In the genomic region with DNA sequence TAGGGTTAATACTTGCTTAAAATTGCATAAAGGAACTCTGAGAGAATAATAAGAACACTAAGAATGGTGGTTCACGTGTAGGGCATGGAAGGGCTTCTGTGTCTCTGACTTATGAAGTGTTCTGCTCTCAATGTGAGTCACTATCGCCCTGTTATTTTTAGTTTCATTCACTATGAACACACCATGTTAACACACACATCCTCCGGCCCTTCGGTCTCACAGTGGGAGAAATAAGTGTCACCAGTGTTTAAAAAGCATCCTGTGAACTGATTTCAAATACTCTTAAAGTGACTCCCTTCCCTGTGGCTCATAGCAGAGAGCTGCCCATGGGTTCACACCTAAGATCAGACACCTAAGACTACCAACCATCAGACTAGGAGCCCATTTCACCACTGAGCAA, we compare ENCODE assay signal across 19 cellular contexts. TPM values are rescaled to one million over a fixed set of nuclear protein-coding genes. Genes with fewer than 3 reads are reported as not detected.
DNase-seq lines count a peak whose midpoint lies in the region; ATAC-seq and TF ChIP-seq lines count a peak whose summit lies in the region.
"Had no signal": no experiment of that assay in that cellular context is flagged by ENCODE, and none has a peak within 500 bp of the region (broad histone marks: within the 10 kb centered on the region; RNA-seq: fewer than 3 reads in every experiment).

No MANE protein-coding gene starts in this region.

- H3K36me3 Mint-ChIP-seq in glutamatergic neuron (ENCODE audit: unreplicated experiment) (no peaks in the 10 kb centered on the region), osteocyte (ENCODE audit: unreplicated experiment) (no peaks in the 10 kb centered on the region)
- H3K36me3 Mint-ChIP-seq: activated CD4-positive, alpha-beta memory T cell treated with anti-CD3 and anti-CD28 coated beads for 36 hours had no signal

- H3K27ac Mint-ChIP-seq in glutamatergic neuron (ENCODE audit: unreplicated experiment): peak overlapping the region; percentile 39
- H3K27ac Mint-ChIP-seq in osteocyte (ENCODE audit: unreplicated experiment): no peak overlapping the region
- H3K27ac Mint-ChIP-seq: activated CD4-positive, alpha-beta memory T cell treated with anti-CD3 and anti-CD28 coated beads for 36 hours; brain had no signal

- H3K9me3 Mint-ChIP-seq in glutamatergic neuron (ENCODE audit: unreplicated experiment) (no peaks in the 10 kb centered on the region), osteocyte (ENCODE audit: unreplicated experiment) (no peaks in the 10 kb centered on the region)
- H3K9me3 Mint-ChIP-seq: activated CD4-positive, alpha-beta memory T cell treated with anti-CD3 and anti-CD28 coated beads for 36 hours; brain had no signal

- DNase-seq in GM13976 (ENCODE audit: low spot score) (peak; percentile 34), GM19238 (ENCODE audit: insufficient read length, low spot score) (peak; percentile 7), glutamatergic neuron (no peak), NAMALWA (ENCODE audit: low spot score) (no peak), NCI-H510A (lab: John Stamatoyannopoulos, UW) (no peak), osteocyte (ENCODE audit: extremely low spot score, unreplicated experiment) (no peak)
- DNase-seq: activated CD4-positive, alpha-beta memory T cell treated with anti-CD3 and anti-CD28 coated beads for 36 hours; activated effector memory CD4-positive, alpha-beta T cell treated with anti-CD3 and anti-CD28 coated beads, Interleukin-2, amount 50 U/mL, for 16 hours; dorsolateral prefrontal cortex; hypothalamus; NCI-H187; NCI-H524; OCI-M1 had no signal

- in situ Hi-C loops in GM13976 (cut with MboI; ENCODE audit: low sequenced_read_pairs, unreplicated experiment): loop anchor here (25.0 kb wide), 2 partner anchors 259 to 509 kb away; no protein-coding TSS in a partner anchor

- no peaks in the 10 kb centered on the region for H3K4me1 Mint-ChIP-seq in glutamatergic neuron (ENCODE audit: low read depth, unreplicated experiment)
- no peaks in the 10 kb centered on the region for H3K4me1 Mint-ChIP-seq in osteocyte (ENCODE audit: unreplicated experiment)
- H3K4me1 Mint-ChIP-seq: brain had no signal

- H3K27me3 Mint-ChIP-seq in glutamatergic neuron (ENCODE audit: unreplicated experiment) (peaks cover 2% of the 10 kb centered on the region), osteocyte (ENCODE audit: unreplicated experiment) (peaks cover 18% of the 10 kb centered on the region)
- H3K27me3 Mint-ChIP-seq: brain had no signal

- peak; percentile 69 for ATAC-seq in HG03432 (IDR thresholded peaks at IDR 0.05; ENCODE audit: unreplicated experiment)
- ATAC-seq in HG02588 (IDR thresholded peaks at IDR 0.05; ENCODE audit: unreplicated experiment): no peak

- no peak overlapping the region for H3K4me3 Mint-ChIP-seq in glutamatergic neuron (ENCODE audit: unreplicated experiment)
- H3K4me3 Mint-ChIP-seq in osteocyte (ENCODE audit: unreplicated experiment): no peak overlapping the region
- H3K4me3 Mint-ChIP-seq: activated CD4-positive, alpha-beta memory T cell treated with anti-CD3 and anti-CD28 coated beads for 36 hours; brain had no signal

- TF ChIP-seq CTCF in GM13976 (IDR thresholded peaks at IDR 0.05; ENCODE audit: borderline replicate concordance, control extremely low read depth, extremely low read depth, insufficient read depth, missing control alignments): no peak
- no peak for TF ChIP-seq CTCF in glutamatergic neuron (IDR thresholded peaks at IDR 0.05; ENCODE audit: partially characterized antibody, unreplicated experiment)
- no peak for TF ChIP-seq CTCF in osteocyte (IDR thresholded peaks at IDR 0.05)

RNA-seq across cellular contexts. Expression of a gene that starts 33.8 kb away (rescaled TPM):
- total RNA-seq in glutamatergic neuron (ENCODE audit: unreplicated experiment): not detected
- total RNA-seq in osteocyte: not detected in 2 replicates

RNA-seq across cellular contexts. Expression of a gene that starts 58.2 kb away (rescaled TPM):
- total RNA-seq in glutamatergic neuron (ENCODE audit: unreplicated experiment) (not detected), osteocyte (not detected in 2 replicates)
- total RNA-seq: activated CD4-positive, alpha-beta memory T cell treated with anti-CD3 and anti-CD28 coated beads for 36 hours; dorsolateral prefrontal cortex; posterior vena cava; SK-MEL-5; subcutaneous adipose tissue had no signal

Comparison
In these comparisons a context has a peak if more than half of its experiments do, and no peak if none do; other contexts are left out.
1. DNase-seq: peak in GM13976 (single experiment) and GM19238 (single experiment); none in glutamatergic neuron (single experiment), NAMALWA (single experiment), NCI-H510A (single experiment) and osteocyte (single experiment).